Comparison of ENCODE assay signal across 8 cellular contexts in genomic region chr18:11849845-11850747, GRCh38. TPM values are rescaled to one million over a fixed set of nuclear protein-coding genes. Genes with fewer than 3 reads are reported as not detected.
DNase-seq lines count a peak whose midpoint lies in the region; ATAC-seq, FAIRE-seq and TF ChIP-seq lines count a peak whose summit lies in the region.

No MANE protein-coding gene starts in this region.

- H3K27ac ChIP-seq in endodermal cell (ENCODE audit: low read depth, low read length) = no peak overlapping the region

- no peak for TF ChIP-seq CTCF in endodermal cell (conservative IDR thresholded peaks at IDR 0.05)

- CTCF ChIA-PET in activated CD8-positive, alpha-beta memory T cell treated with anti-CD3 and anti-CD28 coated beads, Interleukin-2, amount 10 ng/mL, durations not matched to agents 7 days and 5 days (lab: Charles Lee) = interaction anchor here (2.0 kb wide), 1 partner anchor 145 kb away, joined by 6 read pairs; no protein-coding TSS in a partner anchor

- TF ChIP-seq POLR2A in H54 (IDR thresholded peaks at IDR 0.05; ENCODE audit: low read depth, low read length) (no peak), GM18505 (IDR thresholded peaks at IDR 0.05; ENCODE audit: borderline replicate concordance, extremely low read depth, insufficient read depth, insufficient read length) (no peak)

- peak; percentile 52 for DNase-seq in H54 (ENCODE audit: insufficient read length, low spot score)
- peak; percentile 19 for DNase-seq in NCI-H748 treated with DMSO at 0.1 percent for 48 hours (lab: John Stamatoyannopoulos, UW)
- peak; percentile 61 for DNase-seq in activated CD8-positive, alpha-beta memory T cell treated with anti-CD3 and anti-CD28 coated beads, Interleukin-2, amount 10 ng/mL, durations not matched to agents 7 days and 5 days
- DNase-seq in endodermal cell = peak; percentile 69
- DNase-seq in middle frontal gyrus (ENCODE audit: extremely low spot score, low spot score) = peak; percentile 38
- peak; percentile 21 for DNase-seq in stimulated activated CD8-positive, alpha-beta memory T cell treated with anti-CD3 and anti-CD28 coated beads, Interleukin-15, amount 100 ng/mL, for 1 hour (ENCODE audit: low read depth)

- no peaks in the 10 kb centered on the region for H3K9me3 Mint-ChIP-seq in activated CD8-positive, alpha-beta memory T cell treated with anti-CD3 and anti-CD28 coated beads, Interleukin-2, amount 10 ng/mL, durations not matched to agents 7 days and 5 days (ENCODE audit: low read depth)
- H3K9me3 Mint-ChIP-seq in endodermal cell = no peaks in the 10 kb centered on the region

- peaks cover 6% of the 10 kb centered on the region for H3K4me1 ChIP-seq in endodermal cell (ENCODE audit: control insufficient read depth, insufficient read depth, low read length)

- H3K27me3 Mint-ChIP-seq in activated CD8-positive, alpha-beta memory T cell treated with anti-CD3 and anti-CD28 coated beads, Interleukin-2, amount 10 ng/mL, durations not matched to agents 7 days and 5 days = no peaks in the 10 kb centered on the region
- H3K27me3 Mint-ChIP-seq in endodermal cell (ENCODE audit: insufficient read depth) = no peaks in the 10 kb centered on the region

- H3K4me3 ChIP-seq in endodermal cell (ENCODE audit: low read length) = peak overlapping the region; percentile 95

- H3K27ac Mint-ChIP-seq in activated CD8-positive, alpha-beta memory T cell treated with anti-CD3 and anti-CD28 coated beads, Interleukin-2, amount 10 ng/mL, durations not matched to agents 7 days and 5 days = peak overlapping the region; percentile 99
- peak overlapping the region; percentile 100 for H3K27ac Mint-ChIP-seq in endodermal cell

- peak; percentile 18 for ATAC-seq in activated CD8-positive, alpha-beta memory T cell treated with anti-CD3 and anti-CD28 coated beads, Interleukin-2, amount 10 ng/mL, durations not matched to agents 7 days and 5 days
- ATAC-seq in GM21825 (IDR thresholded peaks at IDR 0.05; ENCODE audit: unreplicated experiment) (no peak), GM18505 (IDR thresholded peaks at IDR 0.05; ENCODE audit: unreplicated experiment) (no peak)

- no peaks in the 10 kb centered on the region for H3K36me3 ChIP-seq in endodermal cell (ENCODE audit: control insufficient read depth, insufficient read depth, low read length)

- peak; percentile 93 for FAIRE-seq in H54 (lab: Jason Lieb, UNC)

- H3K9me3 ChIP-seq in endodermal cell (ENCODE audit: control insufficient read depth, low read length) = no peaks in the 10 kb centered on the region

- H3K9ac ChIP-seq in endodermal cell (ENCODE audit: extremely low read depth, low read length, poor library complexity, severe bottlenecking) = peak overlapping the region; percentile 96

- H3K4me1 Mint-ChIP-seq in activated CD8-positive, alpha-beta memory T cell treated with anti-CD3 and anti-CD28 coated beads, Interleukin-2, amount 10 ng/mL, durations not matched to agents 7 days and 5 days = peaks cover 25% of the 10 kb centered on the region
- H3K4me1 Mint-ChIP-seq in endodermal cell = peaks cover 21% of the 10 kb centered on the region

- WGBS in endodermal cell (ENCODE audit: insufficient coverage in 1 of 2, insufficient read length in 1 of 2), 2 experiments = 82 to 83% methylated on average over 17 to 19 of the region's 19 CpGs

- no peaks in the 10 kb centered on the region for H3K27me3 ChIP-seq in endodermal cell (ENCODE audit: control insufficient read depth, insufficient read depth, low read length, poor library complexity, severe bottlenecking)

- peak overlapping the region; percentile 98 for H3K4me3 Mint-ChIP-seq in activated CD8-positive, alpha-beta memory T cell treated with anti-CD3 and anti-CD28 coated beads, Interleukin-2, amount 10 ng/mL, durations not matched to agents 7 days and 5 days
- H3K4me3 Mint-ChIP-seq in endodermal cell = peak overlapping the region; percentile 97

- H3K36me3 Mint-ChIP-seq in activated CD8-positive, alpha-beta memory T cell treated with anti-CD3 and anti-CD28 coated beads, Interleukin-2, amount 10 ng/mL, durations not matched to agents 7 days and 5 days = peaks cover 2% of the 10 kb centered on the region
- peaks cover 2% of the 10 kb centered on the region for H3K36me3 Mint-ChIP-seq in endodermal cell (ENCODE audit: low read depth)

RNA-seq across cellular contexts. Expression of gene CHMP1B, which starts 1.1 kb away (rescaled TPM):
- total RNA-seq in activated CD8-positive, alpha-beta memory T cell treated with anti-CD3 and anti-CD28 coated beads, Interleukin-2, amount 10 ng/mL, durations not matched to agents 7 days and 5 days = 10 to 100 TPM; 23.4 to 27.1 TPM
- 10 to 100 TPM; 35.3 to 35.8 TPM for total RNA-seq in endodermal cell
- polyA plus RNA-seq in endodermal cell (2013, experiment 1 of 2) = 37.6 TPM
- polyA plus RNA-seq in endodermal cell (2013, experiment 2 of 2) = 35.4 TPM

RNA-seq across cellular contexts. Expression of gene MPPE1, which starts 58.0 kb away (rescaled TPM):
- 10 to 100 TPM; 42.9 to 64.9 TPM for total RNA-seq in activated CD8-positive, alpha-beta memory T cell treated with anti-CD3 and anti-CD28 coated beads, Interleukin-2, amount 10 ng/mL, durations not matched to agents 7 days and 5 days
- total RNA-seq in endodermal cell = 10 to 100 TPM; 27.3 to 33.5 TPM
- 19.5 TPM for polyA plus RNA-seq in endodermal cell (2013, experiment 1 of 2)
- polyA plus RNA-seq in endodermal cell (2013, experiment 2 of 2) = 14.6 TPM

Comparison
In these comparisons a context has a peak if more than half of its experiments do, and no peak if none do; other contexts are left out.
1. DNase-seq: peak in every context shown above with its lines; median percentile 69 in endodermal cell; 61 in activated CD8-positive, alpha-beta memory T cell treated with anti-CD3 and anti-CD28 coated beads, Interleukin-2, amount 10 ng/mL, durations not matched to agents 7 days and 5 days; 52 in H54; 38 in middle frontal gyrus; 21 in stimulated activated CD8-positive, alpha-beta memory T cell treated with anti-CD3 and anti-CD28 coated beads, Interleukin-15, amount 100 ng/mL, for 1 hour; 19 in NCI-H748 treated with DMSO at 0.1 percent for 48 hours.